In genomic region chr5:145495741-145496140, GRCh38 we compare ENCODE assay signal across 8 cellular contexts.
DNase-seq lines count a peak whose midpoint lies in the region; ATAC-seq and TF ChIP-seq lines count a peak whose summit lies in the region.

No MANE protein-coding gene starts in this region.

- H3K36me3 ChIP-seq in Panc1 (ENCODE audit: control insufficient read depth, insufficient read depth, low read length), result no peaks in the 10 kb centered on the region
- no peaks in the 10 kb centered on the region for H3K36me3 ChIP-seq in psoas muscle (ENCODE audit: insufficient read depth in 1 of 2, low read depth in 1 of 2)

- CTCF ChIA-PET in Panc1 (lab: Charles Lee), result no interaction called here

- peak; percentile 89 for DNase-seq in ELR (ENCODE audit: low read depth)
- peak; percentile 77 for DNase-seq in Panc1 (ENCODE audit: low read depth, low spot score)
- no peak for DNase-seq in psoas muscle
- DNase-seq in NCI-H1417 treated with DMSO at 0.1 percent for 48 hours (lab: John Stamatoyannopoulos, UW), result no peak
- DNase-seq in NCI-H2196 treated with DMSO at 0.1 percent for 48 hours (lab: John Stamatoyannopoulos, UW; ENCODE audit: unreplicated experiment), result no peak
- DNase-seq in stimulated activated CD4-positive, alpha-beta T cell treated with anti-CD3 and anti-CD28 coated beads, Interleukin-12 subunit alpha, Interleukin-12 subunit beta, amount 100 ng/mL, for 4 hours, result no peak

- WGBS in psoas muscle, 3 donors, result 50 to 76% (median 62%) methylated on average over 2 of the region's 2 CpGs

- in situ Hi-C loops in Panc1 (cut with HindIII; ENCODE audit: low pct_unique_long_range_greater_than_20kb, low sequenced_read_pairs), result no loop called here

- intact Hi-C loops in Panc1 (cut with micrococcal nuclease; ENCODE audit: unreplicated experiment) (no loop called here), psoas muscle (cut with DNase I) (loop anchor here in 1 of 2 donors (10.0 kb wide), 1 partner anchor 329 kb away; no protein-coding TSS in a partner anchor)

- POLR2A ChIA-PET in Panc1 (lab: Charles Lee), result no interaction called here

- no peak for ATAC-seq in Panc1
- peak; percentile 90 for ATAC-seq in esophagus mucosa
- ATAC-seq in psoas muscle, result peak in 3 of 4 donors; percentile 52 to 72 (median 56)
- ATAC-seq in GM21619 (IDR thresholded peaks at IDR 0.05; ENCODE audit: unreplicated experiment), result no peak

- H3K27me3 ChIP-seq in Panc1 (ENCODE audit: control insufficient read depth, insufficient read depth, low read length), result no peaks in the 10 kb centered on the region
- H3K27me3 ChIP-seq in psoas muscle (ENCODE audit: insufficient read depth in 3 of 3, low read length in 2 of 3), result no peaks in the 10 kb centered on the region

- no peak overlapping the region for H3K4me3 ChIP-seq in Panc1 (ENCODE audit: low read depth in 2 of 2, low read length in 2 of 2)
- H3K4me3 ChIP-seq in psoas muscle, result no peak overlapping the region

- TF ChIP-seq CTCF in Panc1 (IDR thresholded peaks at IDR 0.05) (no peak), psoas muscle (IDR thresholded peaks at IDR 0.05) (no peak)

- H3K4me1 ChIP-seq in Panc1 (ENCODE audit: control insufficient read depth, insufficient read depth, low read length) (no peaks in the 10 kb centered on the region), psoas muscle (no peaks in the 10 kb centered on the region)

- no peaks in the 10 kb centered on the region for H3K9me3 ChIP-seq in Panc1 (ENCODE audit: control insufficient read depth, insufficient read depth, low read depth, low read length)
- no peaks in the 10 kb centered on the region for H3K9me3 ChIP-seq in psoas muscle

- BruUV-seq in Panc1 (replicated peaks; lab: Mats Ljungman, UMichigan), result no TSS peak

- H3K27ac ChIP-seq in Panc1 (ENCODE audit: low read length) (no peak overlapping the region), psoas muscle (no peak overlapping the region)

Comparison
In these comparisons a context has a peak if more than half of its experiments do, and no peak if none do; other contexts are left out.
1. DNase-seq: peak in ELR (single experiment) and Panc1 (single experiment); none in psoas muscle (0 of 2), NCI-H1417 treated with DMSO at 0.1 percent for 48 hours (single experiment), NCI-H2196 treated with DMSO at 0.1 percent for 48 hours (single experiment) and stimulated activated CD4-positive, alpha-beta T cell treated with anti-CD3 and anti-CD28 coated beads, Interleukin-12 subunit alpha, Interleukin-12 subunit beta, amount 100 ng/mL, for 4 hours (single experiment).
2. ATAC-seq: peak in esophagus mucosa (single experiment) and psoas muscle (3 of 4); none in Panc1 (single experiment) and GM21619 (single experiment).